ENCODE assay signal across 25 cellular contexts in the genomic region with DNA sequence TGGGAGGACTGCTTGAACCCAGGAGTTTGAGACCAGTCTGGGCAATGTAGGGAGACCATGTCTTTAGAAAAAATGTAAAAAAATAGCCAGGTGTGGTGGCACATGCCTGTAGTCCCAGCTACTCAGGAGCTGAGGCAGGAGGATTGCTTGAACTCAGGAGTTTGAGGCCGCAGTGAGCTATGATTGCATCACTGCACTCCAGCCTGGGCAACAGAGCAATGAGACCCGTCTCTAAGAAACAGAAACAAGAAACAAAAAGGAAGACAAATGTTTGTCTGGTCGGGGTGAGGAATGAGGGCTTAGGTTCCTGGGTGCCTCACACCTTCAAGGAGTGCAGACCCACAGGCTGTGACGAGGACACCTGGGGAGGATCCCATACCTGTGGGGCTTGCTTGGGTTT.
DNase-seq lines count a peak whose midpoint lies in the region; ATAC-seq, FAIRE-seq and TF ChIP-seq lines count a peak whose summit lies in the region.
"Had no signal": no experiment of that assay in that cellular context is flagged by ENCODE, and none has a peak within 500 bp of the region (broad histone marks: within the 10 kb centered on the region; RNA-seq: fewer than 3 reads in every experiment).

No MANE protein-coding gene starts in this region.

- H3K4me3 Mint-ChIP-seq in MCF 10A (ENCODE audit: unreplicated experiment) (no peak overlapping the region), astrocyte (ENCODE audit: unreplicated experiment) (no peak overlapping the region)
- H3K4me3 Mint-ChIP-seq: CD14-positive monocyte, naive B cell, T-cell had no signal

- dilution Hi-C loops in mammary epithelial cell (cut with HindIII; ENCODE audit: low sequenced_read_pairs) = no loop called here

- no peak overlapping the region for H2AFZ ChIP-seq in mammary epithelial cell (ENCODE audit: low read depth, low read length)
- no peak overlapping the region for H2AFZ ChIP-seq in astrocyte (ENCODE audit: low read depth, low read length)
- H2AFZ ChIP-seq: parathyroid adenoma had no signal

- POLR2A ChIA-PET in MCF 10A (lab: Yijun Ruan, JAX) = interaction anchor here (0.6 kb wide), 1 partner anchor 1645 kb away, joined by 3 read pairs; no protein-coding TSS in a partner anchor

- 84% methylated on average over 3 of the region's 4 CpGs for WGBS in mammary epithelial cell (ENCODE audit: low coverage, missing lambda C conversion rate)
- 35 to 39% methylated on average over 4 of the region's 4 CpGs for WGBS in thyroid gland, 2 donors

- H3K27ac ChIP-seq in mammary epithelial cell (ENCODE audit: insufficient read depth, low read depth, low read length) = no peak overlapping the region
- H3K27ac ChIP-seq in astrocyte (ENCODE audit: low read depth, low read length) = no peak overlapping the region
- H3K27ac ChIP-seq in thyroid gland = peak overlapping the region in 1 of 3 donors; percentile 0
- H3K27ac ChIP-seq: parathyroid adenoma had no signal

- in situ Hi-C loops in mammary epithelial cell (cut with MboI; ENCODE audit: low sequenced_read_pairs in 2 of 2) = no loop called here

- DNase-seq in MCF 10A (ENCODE audit: unreplicated experiment) = no peak
- DNase-seq in mammary epithelial cell = no peak
- no peak for DNase-seq in astrocyte (ENCODE audit: low read depth)
- no peak for DNase-seq in left colon
- DNase-seq in thyroid gland = peak; percentile 40 to 55
- DNase-seq in activated CD8-positive, alpha-beta memory T cell treated with anti-CD3 and anti-CD28 coated beads, Interleukin-2, amount 50 U/mL, for 48 hours = no peak
- no peak for DNase-seq in NOMO-1 treated with dmso at 0.1 percent for 144 hours (lab: John Stamatoyannopoulos, UW; ENCODE audit: unreplicated experiment)
- DNase-seq: activated CD4-positive, alpha-beta T cell treated with anti-CD3 and anti-CD28 coated beads, Interleukin-2, amount 50 U/mL, for 1 hour; amniotic stem cell; DMS 273 treated with DMSO at 0.1 percent for 48 hours; GF-D8; glutamatergic neuron; H7; naive B cell; NCI-H2029; NCI-H446; stimulated activated CD4-positive, alpha-beta T cell treated with anti-CD3 and anti-CD28 coated beads, Interleukin-4, amount 100 ng/mL, for 4 hours; T-cell had no signal

- no peak for TF ChIP-seq POLR2A in thyroid gland (IDR thresholded peaks at IDR 0.05)

- H3K9ac ChIP-seq in mammary epithelial cell (ENCODE audit: insufficient read depth, low read length) (no peak overlapping the region), astrocyte (ENCODE audit: low read length) (no peak overlapping the region)
- H3K9ac ChIP-seq: parathyroid adenoma had no signal

- H3K79me2 ChIP-seq in mammary epithelial cell (ENCODE audit: insufficient read depth, low read length) (no peaks in the 10 kb centered on the region), astrocyte (ENCODE audit: insufficient read depth, low read length) (no peaks in the 10 kb centered on the region)
- H3K79me2 ChIP-seq: parathyroid adenoma had no signal

- H3K9me3 ChIP-seq in mammary epithelial cell (replicated peaks; ENCODE audit: insufficient read depth, low read length) (no peaks in the 10 kb centered on the region), astrocyte (ENCODE audit: insufficient read depth, low read depth, low read length) (no peaks in the 10 kb centered on the region), thyroid gland (no peaks in the 10 kb centered on the region)

- no peak overlapping the region for H3K4me2 ChIP-seq in mammary epithelial cell (ENCODE audit: insufficient read depth, low read depth, low read length)
- no peak overlapping the region for H3K4me2 ChIP-seq in astrocyte (ENCODE audit: low read length)

- H3K36me3 ChIP-seq in mammary epithelial cell (ENCODE audit: insufficient read depth, low read length) = no peaks in the 10 kb centered on the region
- H3K36me3 ChIP-seq in astrocyte (ENCODE audit: insufficient read depth, low read length) = no peaks in the 10 kb centered on the region
- no peaks in the 10 kb centered on the region for H3K36me3 ChIP-seq in thyroid gland

- H3K4me1 Mint-ChIP-seq in MCF 10A (ENCODE audit: insufficient read depth, unreplicated experiment) = no peaks in the 10 kb centered on the region
- H3K4me1 Mint-ChIP-seq in astrocyte (ENCODE audit: low read depth, unreplicated experiment) = peaks cover 20% of the 10 kb centered on the region
- H3K4me1 Mint-ChIP-seq: CD14-positive monocyte, naive B cell, T-cell had no signal

- H3K36me3 Mint-ChIP-seq in MCF 10A (ENCODE audit: insufficient read depth, unreplicated experiment) (no peaks in the 10 kb centered on the region), astrocyte (ENCODE audit: low read depth, unreplicated experiment) (no peaks in the 10 kb centered on the region)
- H3K36me3 Mint-ChIP-seq: CD14-positive monocyte, naive B cell, T-cell had no signal

- intact Hi-C loops in MCF 10A (cut with micrococcal nuclease) (no loop called here), mammary epithelial cell (cut with micrococcal nuclease) (no loop called here), left colon (cut with DNase I, micrococcal nuclease) (no loop called here), thyroid gland (cut with DNase I) (no loop called here)

- no peak for TF ChIP-seq CTCF in MCF 10A (IDR thresholded peaks at IDR 0.05; ENCODE audit: unreplicated experiment)
- TF ChIP-seq CTCF in mammary epithelial cell (conservative IDR thresholded peaks at IDR 0.05 in 1 of 2, IDR thresholded peaks at IDR 0.05 in 1 of 2; ENCODE audit: extremely low read depth in 1 of 2, insufficient read depth in 1 of 2, low read depth in 1 of 2, low read length in 2 of 2) = no peak
- no peak for TF ChIP-seq CTCF in astrocyte (IDR thresholded peaks at IDR 0.05; ENCODE audit: insufficient read depth, low read depth, low read length)
- TF ChIP-seq CTCF in thyroid gland (IDR thresholded peaks at IDR 0.05) = no peak

- BruUV-seq in MCF 10A (replicated peaks; lab: Mats Ljungman, UMichigan) (no TSS peak), mammary epithelial cell (replicated peaks; lab: Mats Ljungman, UMichigan) (no TSS peak)

- no peaks in the 10 kb centered on the region for H3K27me3 ChIP-seq in mammary epithelial cell (ENCODE audit: insufficient read depth, low read length)
- no peaks in the 10 kb centered on the region for H3K27me3 ChIP-seq in astrocyte (ENCODE audit: insufficient read depth, low read length)
- no peaks in the 10 kb centered on the region for H3K27me3 ChIP-seq in thyroid gland

- H3K9me3 Mint-ChIP-seq in MCF 10A (ENCODE audit: unreplicated experiment) (no peaks in the 10 kb centered on the region), astrocyte (ENCODE audit: unreplicated experiment) (no peaks in the 10 kb centered on the region)
- H3K9me3 Mint-ChIP-seq: CD14-positive monocyte, naive B cell, T-cell had no signal

- H3K27ac Mint-ChIP-seq in MCF 10A (ENCODE audit: low read depth, unreplicated experiment) = peak overlapping the region; percentile 47
- H3K27ac Mint-ChIP-seq in astrocyte (ENCODE audit: unreplicated experiment) = peak overlapping the region; percentile 37
- H3K27ac Mint-ChIP-seq: CD14-positive monocyte, naive B cell, T-cell had no signal

- peaks cover 18% of the 10 kb centered on the region for H3K27me3 Mint-ChIP-seq in MCF 10A (ENCODE audit: insufficient read depth, unreplicated experiment)
- H3K27me3 Mint-ChIP-seq in astrocyte (ENCODE audit: low read depth, unreplicated experiment) = peaks cover 55% of the 10 kb centered on the region
- H3K27me3 Mint-ChIP-seq: naive B cell, T-cell had no signal

- ATAC-seq in left colon = peak; percentile 29
- no peak for ATAC-seq in HG03354 (IDR thresholded peaks at IDR 0.05; ENCODE audit: poor library complexity, severe bottlenecking, unreplicated experiment)
- ATAC-seq: esophagus mucosa, T-cell had no signal

- no peak for FAIRE-seq in astrocyte (lab: Jason Lieb, UNC)
- FAIRE-seq: A204.1, GM12891 had no signal

- H4K20me1 ChIP-seq in mammary epithelial cell (ENCODE audit: insufficient read depth, low read length) = no peaks in the 10 kb centered on the region
- no peaks in the 10 kb centered on the region for H4K20me1 ChIP-seq in astrocyte (ENCODE audit: insufficient read depth, low read length)

- CTCF ChIA-PET in MCF 10A (lab: Yijun Ruan, JAX) = no interaction called here
- CTCF ChIA-PET in mammary epithelial cell (lab: Charles Lee; ENCODE audit: low non-redundant PET) = no interaction called here

- H3K4me1 ChIP-seq in mammary epithelial cell (ENCODE audit: insufficient read depth, low read length) (no peaks in the 10 kb centered on the region), astrocyte (ENCODE audit: insufficient read depth, low read length) (peaks cover 5% of the 10 kb centered on the region), thyroid gland (peaks cover 17 to 31% of the 10 kb centered on the region in 2 donors)
- H3K4me1 ChIP-seq: parathyroid adenoma had no signal

- H3K4me3 ChIP-seq in mammary epithelial cell (replicated peaks in 1 of 3; ENCODE audit: insufficient read depth in 1 of 3, low read depth in 2 of 3, low read length in 3 of 3) = no peak overlapping the region
- no peak overlapping the region for H3K4me3 ChIP-seq in astrocyte (ENCODE audit: insufficient read depth, low read depth, low read length)
- H3K4me3 ChIP-seq in thyroid gland (replicated peaks in 1 of 3) = no peak overlapping the region
- H3K4me3 ChIP-seq: lung had no signal

Comparison
In these comparisons a context has a peak if more than half of its experiments do, and no peak if none do; other contexts are left out.
1. DNase-seq: peak in thyroid gland (2 of 2); none in MCF 10A (single experiment), mammary epithelial cell (single experiment), astrocyte (single experiment), left colon (0 of 2), activated CD8-positive, alpha-beta memory T cell treated with anti-CD3 and anti-CD28 coated beads, Interleukin-2, amount 50 U/mL, for 48 hours (single experiment) and NOMO-1 treated with dmso at 0.1 percent for 144 hours (single experiment).